In genomic region chr3:46948830-46949671, GRCh38 we compare ENCODE assay signal across 7 cellular contexts. TPM values are rescaled to one million over a fixed set of nuclear protein-coding genes. Genes with fewer than 3 reads are reported as not detected.
A peak's percentile ranks its signal among the peaks of the same experiment; 100 is the strongest.
DNase-seq lines count a peak whose midpoint lies in the region; ATAC-seq and TF ChIP-seq lines count a peak whose summit lies in the region.

No MANE protein-coding gene starts in this region.

- H3K4me1 ChIP-seq in ascending aorta (peaks cover 16 to 31% of the 10 kb centered on the region in 2 donors), muscle layer of duodenum (ENCODE audit: control insufficient read depth in 1 of 2, insufficient read depth in 2 of 2, low read length in 2 of 2) (peaks cover 30 to 60% of the 10 kb centered on the region in 2 donors)

- intact Hi-C loops in ascending aorta (cut with DNase I): no loop called here

- H3K9me3 ChIP-seq in ascending aorta: no peaks in the 10 kb centered on the region
- no peaks in the 10 kb centered on the region for H3K9me3 ChIP-seq in muscle layer of duodenum (ENCODE audit: control insufficient read depth in 1 of 2, low read length in 2 of 2)

- H3K27ac ChIP-seq in ascending aorta (peak overlapping the region; percentile 54 to 75), muscle layer of duodenum (ENCODE audit: low read length) (peak overlapping the region; percentile 88)

- H3K27me3 ChIP-seq in ascending aorta (no peaks in the 10 kb centered on the region), muscle layer of duodenum (ENCODE audit: low read depth, low read length) (no peaks in the 10 kb centered on the region)

- H3K36me3 ChIP-seq in ascending aorta (no peaks in the 10 kb centered on the region), muscle layer of duodenum (ENCODE audit: control insufficient read depth in 1 of 2, insufficient read depth in 2 of 2, low read length in 2 of 2) (peaks cover 4 to 8% of the 10 kb centered on the region in 2 donors)

- peak; percentile 58 for ATAC-seq in GM19035 (IDR thresholded peaks at IDR 0.05; ENCODE audit: unreplicated experiment)
- ATAC-seq in HG03520 (IDR thresholded peaks at IDR 0.05; ENCODE audit: unreplicated experiment): peak; percentile 58
- no peak for ATAC-seq in GM21717 (IDR thresholded peaks at IDR 0.05; ENCODE audit: unreplicated experiment)

- TF ChIP-seq CTCF in ascending aorta (IDR thresholded peaks at IDR 0.05): no peak

- no peak for DNase-seq in ascending aorta (ENCODE audit: low spot score in 2 of 2)
- no peak for DNase-seq in UCSD-AML1 (lab: John Stamatoyannopoulos, UW; ENCODE audit: unreplicated experiment)
- DNase-seq in HuH-7 (ENCODE audit: low spot score): no peak

- no peak overlapping the region for H3K4me3 ChIP-seq in ascending aorta
- peak overlapping the region in 1 of 2 donors; percentile 13 for H3K4me3 ChIP-seq in muscle layer of duodenum (ENCODE audit: low read depth in 1 of 2, low read length in 2 of 2)

RNA-seq across cellular contexts. Expression of gene CCDC12, which starts 27.5 kb away (rescaled TPM):
- total RNA-seq in ascending aorta: 34.3 TPM

RNA-seq across cellular contexts. Expression of gene NBEAL2, which starts 30.4 kb away (rescaled TPM):
- 70.2 TPM for total RNA-seq in ascending aorta
